18 cellular contexts compared by ENCODE assay signal in the genomic region with DNA sequence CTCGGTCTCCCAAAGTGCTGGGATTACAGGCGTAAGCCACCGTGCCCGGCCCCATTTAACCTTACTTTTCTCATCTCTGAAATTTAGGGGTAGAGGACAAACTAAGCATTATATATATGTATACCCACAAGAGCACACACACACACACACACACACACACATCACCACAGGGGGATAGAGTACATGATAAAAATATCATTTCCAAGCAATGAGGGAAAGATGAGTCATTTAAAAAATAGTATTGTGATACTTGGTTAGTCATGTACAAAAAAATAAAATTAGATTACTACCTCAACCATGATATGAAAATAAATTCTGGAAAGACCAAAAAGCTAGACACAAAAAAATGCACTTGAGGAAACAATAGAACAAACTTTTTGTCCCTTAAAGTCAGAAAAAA.
DNase-seq lines count a peak whose midpoint lies in the region; ATAC-seq and TF ChIP-seq lines count a peak whose summit lies in the region.
"Had no signal": no experiment of that assay in that cellular context is flagged by ENCODE, and none has a peak within 500 bp of the region (broad histone marks: within the 10 kb centered on the region; RNA-seq: fewer than 3 reads in every experiment).

No MANE protein-coding gene starts in this region.

- TF ChIP-seq CTCF in cardiac fibroblast (IDR thresholded peaks at IDR 0.05; ENCODE audit: low read depth, low read length) = no peak
- no peak for TF ChIP-seq CTCF in coronary artery (IDR thresholded peaks at IDR 0.05)

- ATAC-seq in HG02571 (IDR thresholded peaks at IDR 0.05; ENCODE audit: unreplicated experiment) = no peak
- ATAC-seq: Panc1 had no signal

- H3K4me3 ChIP-seq in cardiac fibroblast (replicated peaks in 1 of 2; ENCODE audit: low read depth in 2 of 2, low read length in 2 of 2) (no peak overlapping the region), coronary artery (no peak overlapping the region)

- H3K27ac ChIP-seq in coronary artery = no peak overlapping the region

- DNase-seq in EH (ENCODE audit: low read depth) (peak; percentile 25), LHCN-M2 (ENCODE audit: low read depth) (peak; percentile 78), cardiac fibroblast (ENCODE audit: low read depth in 2 of 2) (peak; percentile 12 to 37), glomerular visceral epithelial cell (ENCODE audit: extremely low spot score) (peak; percentile 37), NCI-H524 treated with DMSO at 0.1 percent for 48 hours (lab: John Stamatoyannopoulos, UW) (no peak), DMS 273 treated with DMSO at 0.1 percent for 48 hours (lab: John Stamatoyannopoulos, UW) (no peak), coronary artery (ENCODE audit: low spot score) (no peak)
- DNase-seq: BE2C; CD4-positive, alpha-beta memory T cell; DND-41; KBM-7; NCI-H1092; NCI-H1694; NCI-H2107; NCI-H774; SHP77 had no signal

Comparison
In these comparisons a context has a peak if more than half of its experiments do, and no peak if none do; other contexts are left out.
1. DNase-seq: peak in EH (single experiment), LHCN-M2 (single experiment), cardiac fibroblast (2 of 2) and glomerular visceral epithelial cell (single experiment); none in NCI-H524 treated with DMSO at 0.1 percent for 48 hours (single experiment), DMS 273 treated with DMSO at 0.1 percent for 48 hours (single experiment) and coronary artery (single experiment).